In the genomic region with DNA sequence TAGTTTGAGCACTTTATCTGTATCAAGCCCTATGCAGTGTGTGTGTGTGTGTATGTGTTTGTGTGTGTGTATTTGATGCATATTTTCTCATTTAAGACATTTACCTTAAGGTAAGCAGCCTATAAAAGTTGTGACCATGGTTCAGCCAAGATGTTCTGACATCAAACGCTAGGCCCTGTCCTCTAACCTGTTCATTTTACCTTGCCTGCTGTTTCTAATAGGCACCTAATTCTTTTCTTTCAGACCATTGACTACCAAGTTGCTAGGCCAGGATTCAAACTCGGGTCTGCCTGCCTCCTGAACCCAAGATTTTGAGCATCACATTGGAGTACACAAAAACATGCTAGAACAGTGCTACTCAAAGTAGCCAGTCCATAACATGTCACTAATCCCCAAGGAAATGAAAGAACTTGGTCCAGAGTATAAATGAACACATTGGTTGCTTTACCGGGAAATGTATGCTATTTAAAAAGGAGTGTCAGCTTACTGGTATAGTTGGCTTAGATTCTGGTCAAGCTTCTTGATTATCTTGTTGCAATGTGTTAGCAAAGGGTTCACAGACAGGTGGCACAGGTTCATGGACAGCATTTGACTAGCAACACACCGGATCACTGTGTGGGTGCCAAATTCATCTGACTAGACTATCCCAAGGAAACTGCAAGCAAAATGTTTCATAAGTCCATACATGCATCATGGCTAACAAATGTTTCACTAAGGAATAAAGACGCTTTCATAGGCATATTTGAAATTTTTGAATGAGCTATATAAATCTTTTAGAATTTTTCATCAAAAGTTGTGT, we compare ENCODE assay signal across 17 cellular contexts.
DNase-seq lines count a peak whose midpoint lies in the region; ATAC-seq and TF ChIP-seq lines count a peak whose summit lies in the region.
"Had no signal": no experiment of that assay in that cellular context is flagged by ENCODE, and none has a peak within 500 bp of the region (broad histone marks: within the 10 kb centered on the region; RNA-seq: fewer than 3 reads in every experiment).

No MANE protein-coding gene starts in this region.

- H3K27me3 ChIP-seq in Panc1 (ENCODE audit: control insufficient read depth, insufficient read depth, low read length) = no peaks in the 10 kb centered on the region
- H3K27me3 ChIP-seq in aorta (ENCODE audit: control insufficient read depth in 1 of 2, insufficient read depth in 2 of 2, low read length in 1 of 2) = no peaks in the 10 kb centered on the region

- in situ Hi-C loops in Panc1 (cut with HindIII; ENCODE audit: low pct_unique_long_range_greater_than_20kb, low sequenced_read_pairs) = no loop called here

- H3K4me1 ChIP-seq in Panc1 (ENCODE audit: control insufficient read depth, insufficient read depth, low read length) = peaks cover 78% of the 10 kb centered on the region
- peaks cover 3 to 13% of the 10 kb centered on the region in 2 donors for H3K4me1 ChIP-seq in aorta (ENCODE audit: control insufficient read depth in 1 of 2, insufficient read depth in 2 of 2, low read length in 2 of 2)

- peak overlapping the region; percentile 100 for H3K27ac ChIP-seq in Panc1 (ENCODE audit: low read length)
- H3K27ac ChIP-seq in aorta (ENCODE audit: low read depth in 1 of 2, low read length in 2 of 2) = no peak overlapping the region

- intact Hi-C loops in Panc1 (cut with micrococcal nuclease; ENCODE audit: unreplicated experiment) = loop anchor here (2.0 to 10.0 kb wide), 4 partner anchors 111 to 691 kb away; no protein-coding TSS in a partner anchor
- intact Hi-C loops in aorta (cut with DNase I) = no loop called here

- TF ChIP-seq CTCF in Panc1 (IDR thresholded peaks at IDR 0.05) (no peak), epithelial cell of esophagus (IDR thresholded peaks at IDR 0.05; ENCODE audit: insufficient read depth, low read depth, low read length, missing control alignments) (no peak)

- no peaks in the 10 kb centered on the region for H3K9me3 ChIP-seq in Panc1 (ENCODE audit: control insufficient read depth, insufficient read depth, low read depth, low read length)
- H3K9me3 ChIP-seq in aorta (ENCODE audit: control insufficient read depth, low read length) = no peaks in the 10 kb centered on the region

- CTCF ChIA-PET in Panc1 (lab: Charles Lee) = interaction anchor here (0.6 kb wide), 1 partner anchor 686 kb away, joined by 3 read pairs; no protein-coding TSS in a partner anchor

- 66 to 79% methylated on average over 5 of the region's 5 CpGs for WGBS in aorta, 2 donors

- no TSS peak for BruUV-seq in Panc1 (replicated peaks; lab: Mats Ljungman, UMichigan)

- H3K36me3 ChIP-seq in Panc1 (ENCODE audit: control insufficient read depth, insufficient read depth, low read length) (no peaks in the 10 kb centered on the region; the same call in 1 of the 2 replicates), aorta (ENCODE audit: control insufficient read depth in 1 of 2, insufficient read depth in 2 of 2, low read length in 1 of 2) (no peaks in the 10 kb centered on the region)

- no peak for ATAC-seq in Panc1
- no peak for ATAC-seq in HG02571 (IDR thresholded peaks at IDR 0.05; ENCODE audit: unreplicated experiment)
- no peak for ATAC-seq in aorta (ENCODE audit: low FRiP score)
- ATAC-seq: activated CD8-positive, alpha-beta memory T cell treated with anti-CD3 and anti-CD28 coated beads, Interleukin-2, amount 10 ng/mL, durations not matched to agents 7 days and 5 days had no signal

- H3K4me3 ChIP-seq in Panc1 (ENCODE audit: low read depth in 2 of 2, low read length in 2 of 2) = no peak overlapping the region
- H3K4me3 ChIP-seq in epithelial cell of esophagus (ENCODE audit: low read length) = no peak overlapping the region
- no peak overlapping the region for H3K4me3 ChIP-seq in aorta (ENCODE audit: low read length in 2 of 2)

- DNase-seq in ELR (ENCODE audit: low read depth) (peak; percentile 41), Panc1 (ENCODE audit: low read depth, low spot score) (no peak), epithelial cell of esophagus (ENCODE audit: low read depth) (peak; percentile 21), non-pigmented ciliary epithelial cell (ENCODE audit: low read depth) (peak; percentile 30), NCI-H1048 (lab: John Stamatoyannopoulos, UW) (no peak), aorta (no peak), SKM-1 (lab: John Stamatoyannopoulos, UW; ENCODE audit: unreplicated experiment) (no peak)
- DNase-seq: activated CD8-positive, alpha-beta memory T cell treated with anti-CD3 and anti-CD28 coated beads, Interleukin-2, amount 10 ng/mL, durations not matched to agents 7 days and 5 days; activated naive CD8-positive, alpha-beta T cell treated with anti-CD3 and anti-CD28 coated beads for 36 hours; AML-193; NCI-H1105; NCI-H2081; NCI-H510A; nephron progenitor cell; stimulated activated CD4-positive, alpha-beta T cell treated with anti-CD3 and anti-CD28 coated beads, Interleukin-1b, Interleukin-23, amount 100 ng/mL, for 48 hours; stimulated activated naive CD4-positive, alpha-beta T cell treated with Interleukin-2 at 50 U/mL for 16 hours had no signal

- POLR2A ChIA-PET in Panc1 (lab: Charles Lee) = no interaction called here

Comparison
In these comparisons a context has a peak if more than half of its experiments do, and no peak if none do; other contexts are left out.
1. DNase-seq: peak in ELR (single experiment), epithelial cell of esophagus (single experiment) and non-pigmented ciliary epithelial cell (single experiment); none in Panc1 (single experiment), NCI-H1048 (single experiment), aorta (0 of 2) and SKM-1 (single experiment).